ENCODE assay signal across 8 cellular contexts in the genomic region with DNA sequence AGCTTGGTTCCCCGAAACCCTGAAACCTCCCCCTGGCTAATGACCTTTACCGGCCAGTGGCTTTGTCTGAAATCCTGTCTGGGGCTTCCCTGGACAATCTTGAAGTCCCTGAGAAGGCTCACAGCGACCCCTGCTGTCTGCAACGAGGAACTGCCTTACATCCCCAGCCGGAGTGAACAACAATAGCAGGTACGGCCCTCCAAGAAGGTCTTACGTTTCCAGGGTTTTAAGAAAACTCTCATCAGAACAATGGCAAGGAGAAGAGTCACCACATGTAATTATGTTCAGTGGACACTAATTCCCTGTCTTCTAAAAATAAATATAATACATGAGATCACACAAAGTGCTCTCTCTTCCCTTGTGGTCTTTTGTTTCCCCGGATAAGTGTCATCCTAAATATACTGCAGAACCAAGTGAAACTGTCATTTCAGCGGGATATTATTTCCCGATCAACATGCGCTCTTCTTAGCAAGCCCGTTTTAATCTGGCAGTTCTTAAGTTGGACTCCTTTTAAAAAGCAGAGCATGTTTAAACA. TPM values are rescaled to one million over a fixed set of nuclear protein-coding genes. Genes with fewer than 3 reads are reported as not detected.
DNase-seq lines count a peak whose midpoint lies in the region; ATAC-seq and TF ChIP-seq lines count a peak whose summit lies in the region.

No MANE protein-coding gene starts in this region.

- no peak overlapping the region for H3K27ac Mint-ChIP-seq in T-helper 17 cell

- no peaks in the 10 kb centered on the region for H3K27me3 Mint-ChIP-seq in T-helper 17 cell

- H3K4me3 Mint-ChIP-seq in T-helper 17 cell: no peak overlapping the region

- H3K4me3 ChIP-seq in astrocyte of the spinal cord (ENCODE audit: low read depth, low read length): no peak overlapping the region

- H3K4me1 Mint-ChIP-seq in T-helper 17 cell: no peaks in the 10 kb centered on the region

- intact Hi-C loops in Right ventricle myocardium inferior (cut with DNase I) (loop anchor here (1.0 to 5.0 kb wide), 2 partner anchors 451 to 601 kb away; no protein-coding TSS in a partner anchor), cardiac septum (cut with DNase I) (loop anchor here (2.0 to 10.0 kb wide), 2 partner anchors 450 to 598 kb away; no protein-coding TSS in a partner anchor)

- H3K9me3 ChIP-seq in T-helper 17 cell (ENCODE audit: control insufficient read depth, low read length, poor library complexity, severe bottlenecking): no peaks in the 10 kb centered on the region

- DNase-seq in Right ventricle myocardium inferior (ENCODE audit: missing footprints) (no peak), cardiac septum (ENCODE audit: low spot score) (no peak), NCI-H1417 treated with DMSO at 0.1 percent for 48 hours (lab: John Stamatoyannopoulos, UW) (peak; percentile 26), T-helper 17 cell (peak; percentile 20 to 26 (median 23)), astrocyte of the spinal cord (ENCODE audit: low read depth, low spot score) (peak; percentile 80), iPS DF 19.7 (ENCODE audit: low read depth, low spot score) (peak; percentile 33), smooth muscle cell of the brain vasculature (ENCODE audit: low read depth, low spot score) (peak; percentile 67)

- ATAC-seq in Right ventricle myocardium inferior (peak; percentile 69), T-helper 17 cell (peak; percentile 35), GM18870 (IDR thresholded peaks at IDR 0.05; ENCODE audit: unreplicated experiment) (no peak)

- TF ChIP-seq CTCF in astrocyte of the spinal cord (IDR thresholded peaks at IDR 0.05; ENCODE audit: low read depth, low read length): peak; percentile 97

- peaks cover 9% of the 10 kb centered on the region for H3K36me3 Mint-ChIP-seq in T-helper 17 cell (ENCODE audit: low read depth)

- in situ Hi-C loops in astrocyte of the spinal cord (cut with HindIII; ENCODE audit: low sequenced_read_pairs): no loop called here

RNA-seq across cellular contexts. Expression of a gene that starts 53.3 kb away (rescaled TPM):
- total RNA-seq in Right ventricle myocardium inferior: 15.8 TPM
- total RNA-seq in cardiac septum: 15.7 TPM
- 10 to 100 TPM; 52.9 to 63.0 TPM for total RNA-seq in T-helper 17 cell

Comparison
In these comparisons a context has a peak if more than half of its experiments do, and no peak if none do; other contexts are left out.
1. DNase-seq: peak in NCI-H1417 treated with DMSO at 0.1 percent for 48 hours (single experiment), T-helper 17 cell (3 of 3), astrocyte of the spinal cord (single experiment), iPS DF 19.7 (single experiment) and smooth muscle cell of the brain vasculature (single experiment); none in Right ventricle myocardium inferior (single experiment) and cardiac septum (single experiment).